ENCODE assay signal across 15 cellular contexts in the genomic region with DNA sequence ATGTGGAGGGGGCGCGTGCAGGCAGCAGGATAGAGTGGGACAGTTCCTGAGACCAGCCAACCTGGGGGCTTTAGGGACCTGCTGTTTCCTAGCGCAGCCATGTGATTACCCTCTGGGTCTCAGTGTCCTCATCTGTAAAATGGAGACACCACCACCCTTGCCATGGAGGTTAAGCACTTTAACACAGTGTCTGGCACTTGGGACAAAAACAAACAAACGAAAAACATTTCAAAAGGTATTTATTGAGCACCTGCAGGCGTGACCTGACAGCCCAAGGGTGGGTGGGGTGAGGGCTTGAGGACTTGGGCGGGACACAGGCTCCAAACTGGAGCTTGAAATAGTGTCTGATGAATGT. TPM values are rescaled to one million over a fixed set of nuclear protein-coding genes. Genes with fewer than 3 reads are reported as not detected.
DNase-seq lines count a peak whose midpoint lies in the region; ATAC-seq and TF ChIP-seq lines count a peak whose summit lies in the region.
"Had no signal": no experiment of that assay in that cellular context is flagged by ENCODE, and none has a peak within 500 bp of the region (broad histone marks: within the 10 kb centered on the region; RNA-seq: fewer than 3 reads in every experiment).

No MANE protein-coding gene starts in this region.

- H3K27me3 ChIP-seq in sigmoid colon, result no peaks in the 10 kb centered on the region

- H3K9me3 ChIP-seq in sigmoid colon, result no peaks in the 10 kb centered on the region

- intact Hi-C loops in Calu3 (cut with micrococcal nuclease; ENCODE audit: unreplicated experiment), result loop anchor here (5.0 to 10.0 kb wide), 2 partner anchors 123 to 210 kb away; a partner anchor contains a TSS
- intact Hi-C loops in dendritic cell treated with granulocyte-macrophage colony-stimulating factor and Interleukin-4, amounts not matched to agents 40 ng/mL and 50 ng/mL, for 4 days (cut with micrococcal nuclease), result loop anchor here (2.0 kb wide), 2 partner anchors 34 to 102 kb away; a partner anchor contains a TSS
- intact Hi-C loops in sigmoid colon (cut with DNase I), result no loop called here

- no TSS peak for BruUV-seq in Calu3 (replicated peaks; lab: Mats Ljungman, UMichigan)

- no peak for TF ChIP-seq EP300 in sigmoid colon (IDR thresholded peaks at IDR 0.05)

- H3K4me1 ChIP-seq in sigmoid colon, result peaks cover 0 to 33% (median 28%) of the 10 kb centered on the region in 4 donors

- H3K4me1 Mint-ChIP-seq in Calu3 (ENCODE audit: low read depth, unreplicated experiment) (peaks cover 26% of the 10 kb centered on the region), IgD-negative memory B cell (peaks cover 18 to 26% (median 20%) of the 10 kb centered on the region in 3 donors)
- peaks cover 69% of the 10 kb centered on the region for H3K4me1 Mint-ChIP-seq in dendritic cell treated with granulocyte-macrophage colony-stimulating factor and Interleukin-4, amounts not matched to agents 40 ng/mL and 50 ng/mL, for 4 days (ENCODE audit: low read depth)

- CTCF ChIA-PET in Calu3 (lab: Charles Lee), result interaction anchor here (0.6 to 1.9 kb wide), 4 partner anchors 60 to 1230 kb away, joined by 3 to 12 read pairs (median 4); no protein-coding TSS in a partner anchor

- H3K27me3 Mint-ChIP-seq in Calu3 (ENCODE audit: unreplicated experiment) (no peaks in the 10 kb centered on the region), IgD-negative memory B cell (no peaks in the 10 kb centered on the region)
- H3K27me3 Mint-ChIP-seq in dendritic cell treated with granulocyte-macrophage colony-stimulating factor and Interleukin-4, amounts not matched to agents 40 ng/mL and 50 ng/mL, for 4 days, result no peaks in the 10 kb centered on the region

- H3K4me3 Mint-ChIP-seq in Calu3 (ENCODE audit: low read depth, unreplicated experiment) (peak overlapping the region; percentile 52), IgD-negative memory B cell (peak overlapping the region in 3 of 4 donors; percentile 11 to 81 (median 57))
- H3K4me3 Mint-ChIP-seq in dendritic cell treated with granulocyte-macrophage colony-stimulating factor and Interleukin-4, amounts not matched to agents 40 ng/mL and 50 ng/mL, for 4 days, result peak overlapping the region; percentile 72

- H3K27ac Mint-ChIP-seq in Calu3 (ENCODE audit: unreplicated experiment) (no peak overlapping the region), IgD-negative memory B cell (peak overlapping the region in 2 of 3 donors; percentile 82 to 100)
- peak overlapping the region; percentile 96 for H3K27ac Mint-ChIP-seq in dendritic cell treated with granulocyte-macrophage colony-stimulating factor and Interleukin-4, amounts not matched to agents 40 ng/mL and 50 ng/mL, for 4 days

- no peak for TF ChIP-seq POLR2A in sigmoid colon (IDR thresholded peaks at IDR 0.05)

- peak overlapping the region; percentile 97 to 100 (median 100) for H3K27ac ChIP-seq in sigmoid colon

- DNase-seq in Calu3 (no peak), sigmoid colon (no peak), NCI-H1436 treated with DMSO at 0.1 percent for 48 hours (lab: John Stamatoyannopoulos, UW) (no peak)
- DNase-seq: amygdala; DMS153; effector memory CD4-positive, alpha-beta T cell; Kasumi-1; NCI-H2081 treated with DMSO at 0.1 percent for 48 hours; stimulated activated CD4-positive, alpha-beta T cell treated with anti-CD3 and anti-CD28 coated beads, Interleukin-4, amount 100 ng/mL, for 24 hours had no signal

- H3K4me3 ChIP-seq in sigmoid colon, result no peak overlapping the region

- ATAC-seq in activated CD4-positive, CD25-positive, alpha-beta regulatory T cell treated with anti-CD3 and anti-CD28 coated beads, Interleukin-2, amount 50 U/mL, for 24 hours, result no peak
- ATAC-seq in HG02885 (IDR thresholded peaks at IDR 0.05; ENCODE audit: poor library complexity, unreplicated experiment), result no peak

- no peaks in the 10 kb centered on the region for H3K9me3 Mint-ChIP-seq in Calu3 (ENCODE audit: low read depth, unreplicated experiment)
- no peaks in the 10 kb centered on the region for H3K9me3 Mint-ChIP-seq in IgD-negative memory B cell
- H3K9me3 Mint-ChIP-seq in dendritic cell treated with granulocyte-macrophage colony-stimulating factor and Interleukin-4, amounts not matched to agents 40 ng/mL and 50 ng/mL, for 4 days, result no peaks in the 10 kb centered on the region

- H3K36me3 ChIP-seq in sigmoid colon, result no peaks in the 10 kb centered on the region

- no peak for TF ChIP-seq CTCF in Calu3 (IDR thresholded peaks at IDR 0.05; ENCODE audit: unreplicated experiment)
- TF ChIP-seq CTCF in sigmoid colon (IDR thresholded peaks at IDR 0.05), result no peak

- peaks cover 50% of the 10 kb centered on the region for H3K36me3 Mint-ChIP-seq in Calu3 (ENCODE audit: insufficient read depth, unreplicated experiment)
- no peaks in the 10 kb centered on the region for H3K36me3 Mint-ChIP-seq in IgD-negative memory B cell
- H3K36me3 Mint-ChIP-seq in dendritic cell treated with granulocyte-macrophage colony-stimulating factor and Interleukin-4, amounts not matched to agents 40 ng/mL and 50 ng/mL, for 4 days (ENCODE audit: low read depth), result peaks cover 33% of the 10 kb centered on the region

- 61 to 73% methylated on average over 6 of the region's 6 CpGs for WGBS in sigmoid colon, 2 donors

RNA-seq across cellular contexts. Expression of a gene that starts 4.6 kb away (rescaled TPM):
- total RNA-seq in Calu3 (2022) (58.0 and 59.3 TPM in 2 replicates), sigmoid colon (10 to 100 TPM; 78.4 to 90.3 (median 80.7) TPM)
- polyA plus RNA-seq in IgD-negative memory B cell (16.2 TPM), sigmoid colon (100 to 1,000 TPM in 2 of 3 donors, 10 to 100 TPM in 1; 75.1 to 120 (median 105) TPM)

RNA-seq across cellular contexts. Expression of a gene that starts 13.0 kb away (rescaled TPM):
- total RNA-seq in Calu3 (2022) (0.12 TPM in 1 of 2 replicates, not detected in the other), sigmoid colon (10 to 100 TPM; 13.8 to 19.0 (median 16.9) TPM)
- polyA plus RNA-seq in IgD-negative memory B cell (1.3 TPM), sigmoid colon (1 to 10 TPM; 1.2 to 7.0 (median 1.6) TPM)

RNA-seq across cellular contexts. Expression of a gene that starts 23.9 kb away (rescaled TPM):
- total RNA-seq in Calu3 (2022) (9.0 and 16.4 TPM in 2 replicates), sigmoid colon (1 to 10 TPM in 1 of 4 donors, under 1 TPM in 1, not detected in 2; 0.71 to 2.8 TPM)
- polyA plus RNA-seq in IgD-negative memory B cell (0.28 TPM), sigmoid colon (100 to 1,000 TPM; 111 to 172 (median 170) TPM)
- total RNA-seq: T-helper 1 cell treated with Interleukin-12 subunit alpha and Interleukin-12 subunit beta and Interleukin-4 antibody, amounts not matched to agents 30 ng/mL and 1 ng/mL, for 36 hours had no signal

RNA-seq across cellular contexts. Expression of a gene that starts 38.4 kb away (rescaled TPM):
- 0.71 TPM in 1 of 2 replicates, not detected in the other for total RNA-seq in Calu3 (2022)
- 0.18 TPM for polyA plus RNA-seq in IgD-negative memory B cell
- not detected for total RNA-seq in sigmoid colon
- polyA plus RNA-seq in sigmoid colon, result under 1 TPM in 1 of 3 donors, not detected in 2; 0.07 TPM
- total RNA-seq: lower leg skin; T-helper 1 cell treated with Interleukin-12 subunit alpha and Interleukin-12 subunit beta and Interleukin-4 antibody, amounts not matched to agents 30 ng/mL and 1 ng/mL, for 36 hours had no signal

Comparison
In these comparisons a context has a peak if more than half of its experiments do, and no peak if none do; other contexts are left out.
1. RNA of a gene that starts 13.0 kb away (total RNA-seq): 13.8 to 19.0 TPM in sigmoid colon; 0.12 TPM in Calu3; every median in the first group is over 10 times any median in the second.
2. Peak in every context shown above with its lines, with median percentiles within 50 percentile points of each other: H3K4me3 Mint-ChIP-seq.